In genomic region chr19:41229338-41229737, GRCh38 we compare ENCODE assay signal across 8 cellular contexts. TPM values are rescaled to one million over a fixed set of nuclear protein-coding genes. Genes with fewer than 3 reads are reported as not detected.
DNase-seq lines count a peak whose midpoint lies in the region; ATAC-seq, FAIRE-seq and TF ChIP-seq lines count a peak whose summit lies in the region.
"Not testable (repeated sequence)": the region's sequence is repeated elsewhere in the genome, so short reads cannot be mapped to it uniquely, and the experiment has no call there.

No MANE protein-coding gene starts in this region.

- not testable (repeated sequence) for ATAC-seq in RWPE2 (ENCODE audit: low read depth); K562

- not testable (repeated sequence) for TF ChIP-seq POLR2A in H54 (IDR thresholded peaks at IDR 0.05; ENCODE audit: low read depth, low read length); K562 (conservative IDR thresholded peaks at IDR 0.05)

- not testable (repeated sequence) for TF ChIP-seq CTCF in RWPE2 (IDR thresholded peaks at IDR 0.05; ENCODE audit: poor library complexity, severe bottlenecking); K562 (IDR thresholded peaks at IDR 0.05 in 2 of 3, conservative IDR thresholded peaks at IDR 0.05 in 1 of 3; ENCODE audit: insufficient read depth in 2 of 3, low read depth in 1 of 3, low read length in 3 of 3); fibroblast of lung (conservative IDR thresholded peaks at IDR 0.05 in 1 of 2, IDR thresholded peaks at IDR 0.05 in 1 of 2; ENCODE audit: low read depth in 1 of 2, low read length in 2 of 2)

- H4K20me1 ChIP-seq in K562 (replicated peaks; ENCODE audit: control insufficient read depth, insufficient read depth, low read length); fibroblast of lung (ENCODE audit: control insufficient read depth, extremely low read depth, insufficient read depth, low read length): not testable (repeated sequence)

- POLR2A ChIA-PET in K562 (lab: Yijun Ruan, JAX) = not testable (repeated sequence)

- H3K4me3 ChIP-seq in MG63; RWPE2 (ENCODE audit: severe bottlenecking); K562; fibroblast of lung (replicated peaks in 1 of 4; ENCODE audit: control extremely low read depth in 1 of 4, insufficient read depth in 1 of 4, low read depth in 3 of 4, low read length in 4 of 4): not testable (repeated sequence)

- not testable (repeated sequence) for H3K9ac ChIP-seq in K562 (ENCODE audit: insufficient read depth in 1 of 2, low read depth in 2 of 2, low read length in 2 of 2); fibroblast of lung (ENCODE audit: insufficient read depth, low read length)

- FAIRE-seq in H54 (lab: Jason Lieb, UNC); K562 (lab: Jason Lieb, UNC); urothelium cell line (lab: Jason Lieb, UNC): not testable (repeated sequence)

- not testable (repeated sequence) for H3K79me2 ChIP-seq in K562 (ENCODE audit: control insufficient read depth, insufficient read depth, low read length)
- peaks cover 60% of the 10 kb centered on the region for H3K79me2 ChIP-seq in fibroblast of lung (ENCODE audit: control insufficient read depth, insufficient read depth, low read length)

- not testable (repeated sequence) for H3K4me2 ChIP-seq in K562 (ENCODE audit: insufficient read depth, low read length); fibroblast of lung (ENCODE audit: extremely low read depth, insufficient read depth, low read length)

- 50% methylated on average over 4 of the region's 5 CpGs for WGBS in K562 (ENCODE audit: insufficient coverage, low coverage, missing lambda C conversion rate)

- H3K9me3 ChIP-seq in MG63; RWPE2 (ENCODE audit: severe bottlenecking); K562 (replicated peaks; ENCODE audit: control insufficient read depth, insufficient read depth, low read depth, low read length); fibroblast of lung (ENCODE audit: control insufficient read depth, insufficient read depth, low read depth, low read length): not testable (repeated sequence)

- H3K4me1 ChIP-seq in RWPE2 (ENCODE audit: insufficient read depth, poor library complexity, severe bottlenecking) (peaks cover 21% of the 10 kb centered on the region), K562 (replicated peaks in 1 of 2; ENCODE audit: control insufficient read depth in 2 of 2, insufficient read depth in 2 of 2, low read length in 2 of 2) (peaks cover 23 to 24% of the 10 kb centered on the region in 2 experiments), fibroblast of lung (ENCODE audit: control insufficient read depth, extremely low read depth, insufficient read depth, low read length) (peaks cover 28% of the 10 kb centered on the region)

- not testable (repeated sequence) for H3K27me3 ChIP-seq in MG63; RWPE2 (ENCODE audit: insufficient read depth, poor library complexity, severe bottlenecking); K562 (ENCODE audit: control insufficient read depth in 2 of 2, insufficient read depth in 2 of 2, low read length in 2 of 2); fibroblast of lung (ENCODE audit: control insufficient read depth, insufficient read depth, low read length)

- intact Hi-C loops in K562 (cut with micrococcal nuclease) = loop anchor here (5.0 kb wide), 1 partner anchor 33 kb away; the partner anchor contains the start of gene HNRNPUL1

- TF ChIP-seq EP300 in K562 (IDR thresholded peaks at IDR 0.05; ENCODE audit: low read length) = not testable (repeated sequence)

- not testable (repeated sequence) for H2AFZ ChIP-seq in K562 (ENCODE audit: low read depth, low read length); fibroblast of lung (ENCODE audit: low read length)

- H3K9me1 ChIP-seq in K562 (ENCODE audit: control insufficient read depth, insufficient read depth, low read length) = not testable (repeated sequence)

- in situ Hi-C loops in K562 (cut with MboI) = not testable (repeated sequence)

- CTCF ChIA-PET in K562 (lab: Yijun Ruan, JAX; ENCODE audit: low intra/inter-chr PET ratio) = not testable (repeated sequence)

- TF ChIP-seq RAD21 in K562 (CRISPR knock-in tag; conservative IDR thresholded peaks at IDR 0.05 in 1 of 2, IDR thresholded peaks at IDR 0.05 in 1 of 2) = not testable (repeated sequence)

- peak overlapping the region; percentile 95 for H3K27ac ChIP-seq in RWPE2 (ENCODE audit: poor library complexity, severe bottlenecking)
- not testable (repeated sequence) for H3K27ac ChIP-seq in K562 (ENCODE audit: extremely low read depth, low read depth, low read length)
- H3K27ac ChIP-seq in fibroblast of lung (ENCODE audit: insufficient read depth, low read length) = peak overlapping the region; percentile 69

- DNase-seq in AG08396 (ENCODE audit: low spot score) = peak; percentile 51
- DNase-seq in H54 (ENCODE audit: insufficient read length, low spot score) = peak; percentile 65
- DNase-seq in MG63 = peak; percentile 69
- not testable (repeated sequence) for DNase-seq in RWPE2 (ENCODE audit: low spot score)
- DNase-seq in K562 (ENCODE audit: extremely low read depth in 1 of 4, low spot score in 3 of 4) = peak in 1 of 4 experiments; percentile 23
- DNase-seq in fibroblast of lung (ENCODE audit: low read depth in 2 of 2) = peak in 1 of 2 donors; percentile 58
- peak; percentile 69 for DNase-seq in kidney tubule cell (ENCODE audit: low spot score)
- DNase-seq in urothelium cell line (ENCODE audit: low spot score) = peak; percentile 28

- BruUV-seq in K562 (replicated peaks; lab: Mats Ljungman, UMichigan) = not testable (repeated sequence)

- H3K36me3 ChIP-seq in MG63 (peaks cover 92% of the 10 kb centered on the region), RWPE2 (ENCODE audit: low read depth) (peaks cover 85% of the 10 kb centered on the region), fibroblast of lung (ENCODE audit: control insufficient read depth, insufficient read depth, low read length) (peaks cover 37% of the 10 kb centered on the region)
- H3K36me3 ChIP-seq in K562 (ENCODE audit: control insufficient read depth, insufficient read depth, low read length) = not testable (repeated sequence)

RNA-seq across cellular contexts. Expression of gene AXL, which starts 10.3 kb away (rescaled TPM):
- total RNA-seq in MG63 (2014; rRNA removed; shearing (Covaris generic); ENCODE audit: low replicate concordance) = 294 and 355 TPM in 2 replicates
- 5.6 and 26.9 TPM in 2 replicates for total RNA-seq in K562 (2011; cell fraction: chromatin; rRNA removed; ENCODE audit: low replicate concordance)
- 15.1 and 31.7 TPM in 2 replicates for total RNA-seq in K562 (2011; cell fraction: nucleolus; rRNA removed)
- total RNA-seq in K562 (2011; cell fraction: nucleoplasm; rRNA removed) = 14.5 and 18.9 TPM in 2 replicates
- total RNA-seq in K562 (2014; rRNA removed) (1.6 and 2.6 TPM in 2 replicates), K562 (2014; rRNA removed; fragmentation: Illumina TruSeq; extraction: Trizol) (1.2 and 1.4 TPM in 2 replicates), K562 (2015; rRNA removed; fragmentation: Illumina TruSeq; extraction: Trizol) (0.79 and 0.80 TPM in 2 replicates), K562 (2021) (3.0 and 3.4 TPM in 2 replicates), fibroblast of lung (107 and 223 TPM in 2 replicates)
- polyA plus RNA-seq in K562 (2011; rRNA removed) (6.0 and 6.6 TPM in 2 replicates), K562 (2014; fragmentation: Illumina TruSeq; extraction: Trizol) (1.6 and 2.0 TPM in 2 replicates), K562 (2014; fragmentation: Nextera tagmentation; extraction: Ambion mirVana) (1 to 10 TPM; 1.9 to 2.0 TPM), K562 (2014; rRNA removed) (1.1 and 1.2 TPM in 2 replicates), fibroblast of lung (231 and 319 TPM in 2 replicates)
- polyA plus RNA-seq in K562 (2011; cell fraction: cytosol; rRNA removed) = 5.2 and 17.6 TPM in 2 replicates
- 3.2 and 12.0 TPM in 2 replicates for polyA plus RNA-seq in K562 (2011; cell fraction: nucleus; rRNA removed)
- polyA plus RNA-seq in K562 (2012) = 1.4 and 3.0 TPM in 2 replicates
- 20.1 and 36.0 TPM in 2 replicates for polyA minus RNA-seq in K562 (2011; rRNA and poly(A)+ RNA removed)
- polyA minus RNA-seq in K562 (2011; cell fraction: cytosol; rRNA and poly(A)+ RNA removed) = 21.2 and 32.5 TPM in 2 replicates
- polyA minus RNA-seq in K562 (2011; cell fraction: nucleus; rRNA and poly(A)+ RNA removed) = 4.9 and 8.2 TPM in 2 replicates
- 332 and 351 TPM in 2 replicates for polyA plus RNA-seq in fibroblast of lung (2012)
- polyA minus RNA-seq in fibroblast of lung (ENCODE audit: low replicate concordance) = 2,777 and 4,130 TPM in 2 replicates

RNA-seq across cellular contexts. Expression of gene HNRNPUL1, which starts 34.8 kb away (rescaled TPM):
- 149 and 151 TPM in 2 replicates for total RNA-seq in MG63 (2014; rRNA removed; shearing (Covaris generic); ENCODE audit: low replicate concordance)
- 232 and 237 TPM in 2 replicates for total RNA-seq in K562 (2011; cell fraction: chromatin; rRNA removed; ENCODE audit: low replicate concordance)
- 95.1 and 105 TPM in 2 replicates for total RNA-seq in K562 (2011; cell fraction: nucleolus; rRNA removed)
- total RNA-seq in K562 (2011; cell fraction: nucleoplasm; rRNA removed) = 117 and 149 TPM in 2 replicates
- total RNA-seq in K562 (2014; rRNA removed) (85.0 and 99.3 TPM in 2 replicates), K562 (2014; rRNA removed; fragmentation: Illumina TruSeq; extraction: Trizol) (69.9 and 78.2 TPM in 2 replicates), K562 (2015; rRNA removed; fragmentation: Illumina TruSeq; extraction: Trizol) (85.9 and 88.7 TPM in 2 replicates), K562 (2021) (196 and 211 TPM in 2 replicates), fibroblast of lung (47.3 and 58.1 TPM in 2 replicates)
- polyA plus RNA-seq in K562 (2011; rRNA removed) (39.2 and 59.3 TPM in 2 replicates), K562 (2014; fragmentation: Illumina TruSeq; extraction: Trizol) (138 and 160 TPM in 2 replicates), K562 (2014; fragmentation: Nextera tagmentation; extraction: Ambion mirVana) (1 to 10 TPM; 7.3 to 9.4 TPM), K562 (2014; rRNA removed) (93.8 and 107 TPM in 2 replicates), fibroblast of lung (36.4 and 60.4 TPM in 2 replicates)
- polyA plus RNA-seq in K562 (2011; cell fraction: cytosol; rRNA removed) = 36.1 and 60.0 TPM in 2 replicates
- polyA plus RNA-seq in K562 (2011; cell fraction: nucleus; rRNA removed) = 43.7 and 55.9 TPM in 2 replicates
- polyA plus RNA-seq in K562 (2012) = 121 and 132 TPM in 2 replicates
- 53.3 and 64.4 TPM in 2 replicates for polyA minus RNA-seq in K562 (2011; rRNA and poly(A)+ RNA removed)
- polyA minus RNA-seq in K562 (2011; cell fraction: cytosol; rRNA and poly(A)+ RNA removed) = 50.4 and 56.1 TPM in 2 replicates
- 40.3 and 68.6 TPM in 2 replicates for polyA minus RNA-seq in K562 (2011; cell fraction: nucleus; rRNA and poly(A)+ RNA removed)
- 121 and 163 TPM in 2 replicates for polyA plus RNA-seq in fibroblast of lung (2012)
- 123 and 228 TPM in 2 replicates for polyA minus RNA-seq in fibroblast of lung (ENCODE audit: low replicate concordance)

RNA-seq across cellular contexts. Expression of gene CYP2S1, which starts 36.3 kb away (rescaled TPM):
- 3.9 and 5.0 TPM in 2 replicates for total RNA-seq in MG63 (2014; rRNA removed; shearing (Covaris generic); ENCODE audit: low replicate concordance)
- 0.90 and 1.3 TPM in 2 replicates for total RNA-seq in K562 (2011; cell fraction: chromatin; rRNA removed; ENCODE audit: low replicate concordance)
- total RNA-seq in K562 (2011; cell fraction: nucleolus; rRNA removed) = 2.0 TPM in 2 replicates
- 1.0 and 1.5 TPM in 2 replicates for total RNA-seq in K562 (2011; cell fraction: nucleoplasm; rRNA removed)
- total RNA-seq in K562 (2014; rRNA removed) = 0.41 and 2.7 TPM in 2 replicates
- total RNA-seq in K562 (2014; rRNA removed; fragmentation: Illumina TruSeq; extraction: Trizol) = 0.13 and 0.18 TPM in 2 replicates
- 0.07 and 0.15 TPM in 2 replicates for total RNA-seq in K562 (2015; rRNA removed; fragmentation: Illumina TruSeq; extraction: Trizol)
- 1.9 and 2.6 TPM in 2 replicates for total RNA-seq in K562 (2021)
- polyA plus RNA-seq in K562 (2011; rRNA removed) = 0.46 and 0.60 TPM in 2 replicates
- polyA plus RNA-seq in K562 (2011; cell fraction: cytosol; rRNA removed) = 0.37 and 0.95 TPM in 2 replicates
- polyA plus RNA-seq in K562 (2011; cell fraction: nucleus; rRNA removed) = 0.97 and 4.3 TPM in 2 replicates
- 1.1 and 2.8 TPM in 2 replicates for polyA plus RNA-seq in K562 (2012)
- polyA plus RNA-seq in K562 (2014; fragmentation: Illumina TruSeq; extraction: Trizol) = 0.71 and 0.79 TPM in 2 replicates
- polyA plus RNA-seq in K562 (2014; fragmentation: Nextera tagmentation; extraction: Ambion mirVana) = under 1 TPM; 0.13 to 0.20 TPM
- 0.48 and 0.77 TPM in 2 replicates for polyA plus RNA-seq in K562 (2014; rRNA removed)
- 0.33 and 0.42 TPM in 2 replicates for polyA minus RNA-seq in K562 (2011; rRNA and poly(A)+ RNA removed)
- 0.76 and 1.5 TPM in 2 replicates for polyA minus RNA-seq in K562 (2011; cell fraction: cytosol; rRNA and poly(A)+ RNA removed)
- 0.22 and 0.27 TPM in 2 replicates for polyA minus RNA-seq in K562 (2011; cell fraction: nucleus; rRNA and poly(A)+ RNA removed)
- 2.1 and 3.5 TPM in 2 replicates for total RNA-seq in fibroblast of lung
- polyA plus RNA-seq in fibroblast of lung = 0.93 and 7.5 TPM in 2 replicates
- 3.0 and 29.9 TPM in 2 replicates for polyA plus RNA-seq in fibroblast of lung (2012)
- 13.9 and 79.2 TPM in 2 replicates for polyA minus RNA-seq in fibroblast of lung (ENCODE audit: low replicate concordance)
